8 cellular contexts compared by ENCODE assay signal in genomic region chr1:149886396-149887195, GRCh38. TPM values are rescaled to one million over a fixed set of nuclear protein-coding genes. Genes with fewer than 3 reads are reported as not detected.
DNase-seq lines count a peak whose midpoint lies in the region; ATAC-seq, FAIRE-seq and TF ChIP-seq lines count a peak whose summit lies in the region.

No MANE protein-coding gene starts in this region.

- TF ChIP-seq CTCF in AG09319 (IDR thresholded peaks at IDR 0.05; ENCODE audit: low read depth, low read length), result no peak
- TF ChIP-seq CTCF in keratinocyte (optimal IDR thresholded peaks at IDR 0.05 in 1 of 3, IDR thresholded peaks at IDR 0.05 in 1 of 3, conservative IDR thresholded peaks at IDR 0.05 in 1 of 3; ENCODE audit: extremely low read depth in 1 of 3, insufficient read depth in 2 of 3, low read length in 3 of 3), result no peak

- dilution Hi-C loops in keratinocyte (cut with MboI; ENCODE audit: extremely low pct_ligation_motif_present, low sequenced_read_pairs), result no loop called here

- H3K9me1 ChIP-seq in keratinocyte (ENCODE audit: control insufficient read depth, extremely low read depth, insufficient read depth, low read length), result no peaks in the 10 kb centered on the region

- no peak overlapping the region for H2AFZ ChIP-seq in keratinocyte (ENCODE audit: control insufficient read depth, low read length)

- FAIRE-seq in keratinocyte (lab: Jason Lieb, UNC), result no peak

- H3K4me2 ChIP-seq in keratinocyte (ENCODE audit: control insufficient read depth, extremely low read depth, insufficient read depth, low read depth, low read length), result peak overlapping the region; percentile 100

- H3K4me3 ChIP-seq in keratinocyte (ENCODE audit: control insufficient read depth in 2 of 3, extremely low read depth in 1 of 3, insufficient read depth in 2 of 3, low read depth in 1 of 3, low read length in 3 of 3), result peak overlapping the region; percentile 53 to 89 (median 87)

- no peaks in the 10 kb centered on the region for H3K79me2 ChIP-seq in keratinocyte (ENCODE audit: control insufficient read depth, insufficient read depth, low read length)

- H4K20me1 ChIP-seq in keratinocyte (ENCODE audit: control insufficient read depth, extremely low read depth, insufficient read depth, low read length), result no peaks in the 10 kb centered on the region

- peaks cover 20% of the 10 kb centered on the region for H3K4me1 ChIP-seq in keratinocyte (ENCODE audit: control insufficient read depth, extremely low read depth, insufficient read depth, low read length)

- DNase-seq in AG09319 (ENCODE audit: extremely low read depth, low read depth) (peak; percentile 99), NCI-H345 (lab: John Stamatoyannopoulos, UW) (peak; percentile 100), cerebellar cortex (ENCODE audit: low spot score) (peak; percentile 100), keratinocyte (ENCODE audit: low read depth, low spot score) (peak; percentile 99)
- peak; percentile 63 to 78 (median 65) for DNase-seq in activated CD4-positive, CD25-positive, alpha-beta regulatory T cell (lab: John Stamatoyannopoulos, UW)
- DNase-seq in stimulated activated CD4-positive, alpha-beta T cell treated with anti-CD3 and anti-CD28 coated beads, Interleukin-12 subunit alpha, Interleukin-12 subunit beta, amount 100 ng/mL, for 48 hours (ENCODE audit: low read depth in 2 of 3, low spot score in 1 of 3), result peak; percentile 70 to 91 (median 80)

- H3K27me3 ChIP-seq in keratinocyte (ENCODE audit: control insufficient read depth, extremely low read depth, insufficient read depth, low read length), result no peaks in the 10 kb centered on the region

- no peaks in the 10 kb centered on the region for H3K36me3 ChIP-seq in keratinocyte (ENCODE audit: control insufficient read depth in 2 of 2, extremely low read depth in 1 of 2, insufficient read depth in 2 of 2, low read length in 2 of 2)

- H3K9me3 ChIP-seq in keratinocyte (ENCODE audit: control insufficient read depth, low read depth, low read length), result no peaks in the 10 kb centered on the region

- ATAC-seq in GM19025 (IDR thresholded peaks at IDR 0.05; ENCODE audit: low read depth, unreplicated experiment) (peak; percentile 59), HG03280 (IDR thresholded peaks at IDR 0.05; ENCODE audit: unreplicated experiment) (peak; percentile 70)

- peak overlapping the region; percentile 98 for H3K27ac ChIP-seq in keratinocyte (ENCODE audit: control insufficient read depth, insufficient read depth, low read length)

- H3K9ac ChIP-seq in keratinocyte (ENCODE audit: control insufficient read depth, extremely low read depth, insufficient read depth, low read length), result peak overlapping the region; percentile 92

RNA-seq across cellular contexts. Expression of gene BOLA1, which starts 12.8 kb away (rescaled TPM):
- polyA plus RNA-seq in keratinocyte, result 9.5 to 15.4 TPM (median 13.8 TPM) in 3 replicates
- polyA plus RNA-seq in keratinocyte (2011; ENCODE audit: low read depth), result 8.4 TPM
- polyA plus RNA-seq in keratinocyte (2011; cell fraction: cytosol; rRNA removed), result 8.7 and 15.9 TPM in 2 replicates
- polyA plus RNA-seq in keratinocyte (2011; cell fraction: nucleus; rRNA removed), result 10.7 and 13.0 TPM in 2 replicates
- polyA plus RNA-seq in keratinocyte (2012; ENCODE audit: low replicate concordance), result 9.5 and 17.6 TPM in 2 replicates
- polyA minus RNA-seq in keratinocyte, result 1.9 to 2.2 TPM in 2 of 3 replicates, not detected in the other
- 5.0 TPM for polyA minus RNA-seq in keratinocyte (2011; cell fraction: cytosol; rRNA and poly(A)+ RNA removed)
- 2.6 and 3.3 TPM in 2 replicates for polyA minus RNA-seq in keratinocyte (2011; cell fraction: nucleus; rRNA and poly(A)+ RNA removed)

RNA-seq across cellular contexts. Expression of gene SV2A, which starts 31.0 kb away (rescaled TPM):
- 0.10 to 0.71 TPM (median 0.28 TPM) in 3 replicates for polyA plus RNA-seq in keratinocyte
- polyA plus RNA-seq in keratinocyte (2011; ENCODE audit: low read depth), result 0.06 TPM
- polyA plus RNA-seq in keratinocyte (2011; cell fraction: cytosol; rRNA removed), result 0.10 and 0.14 TPM in 2 replicates
- 0.46 and 0.79 TPM in 2 replicates for polyA plus RNA-seq in keratinocyte (2011; cell fraction: nucleus; rRNA removed)
- 0.11 and 0.63 TPM in 2 replicates for polyA plus RNA-seq in keratinocyte (2012; ENCODE audit: low replicate concordance)
- polyA minus RNA-seq in keratinocyte, result 0.51 to 2.5 TPM (median 0.56 TPM) in 3 replicates
- not detected for polyA minus RNA-seq in keratinocyte (2011; cell fraction: cytosol; rRNA and poly(A)+ RNA removed)
- polyA minus RNA-seq in keratinocyte (2011; cell fraction: nucleus; rRNA and poly(A)+ RNA removed), result 0.32 and 0.62 TPM in 2 replicates

RNA-seq across cellular contexts. Expression of gene SF3B4, which starts 41.0 kb away (rescaled TPM):
- polyA plus RNA-seq in keratinocyte, result 16.9 to 59.9 TPM (median 35.4 TPM) in 3 replicates
- polyA plus RNA-seq in keratinocyte (2011; ENCODE audit: low read depth), result 18.5 TPM
- polyA plus RNA-seq in keratinocyte (2011; cell fraction: cytosol; rRNA removed), result 42.4 and 79.1 TPM in 2 replicates
- 50.5 and 54.5 TPM in 2 replicates for polyA plus RNA-seq in keratinocyte (2011; cell fraction: nucleus; rRNA removed)
- 54.5 and 67.2 TPM in 2 replicates for polyA plus RNA-seq in keratinocyte (2012; ENCODE audit: low replicate concordance)
- polyA minus RNA-seq in keratinocyte, result 25.1 to 76.6 TPM (median 46.5 TPM) in 3 replicates
- 45.7 TPM for polyA minus RNA-seq in keratinocyte (2011; cell fraction: cytosol; rRNA and poly(A)+ RNA removed)
- 23.6 and 53.8 TPM in 2 replicates for polyA minus RNA-seq in keratinocyte (2011; cell fraction: nucleus; rRNA and poly(A)+ RNA removed)

RNA-seq across cellular contexts. Expression of gene MTMR11, which starts 50.1 kb away (rescaled TPM):
- polyA plus RNA-seq in keratinocyte, result 11.8 to 15.6 TPM (median 12.8 TPM) in 3 replicates
- polyA plus RNA-seq in keratinocyte (2011; ENCODE audit: low read depth), result 1.4 TPM
- 7.1 and 7.8 TPM in 2 replicates for polyA plus RNA-seq in keratinocyte (2011; cell fraction: cytosol; rRNA removed)
- 26.5 and 30.7 TPM in 2 replicates for polyA plus RNA-seq in keratinocyte (2011; cell fraction: nucleus; rRNA removed)
- polyA plus RNA-seq in keratinocyte (2012; ENCODE audit: low replicate concordance), result 4.6 and 7.2 TPM in 2 replicates
- polyA minus RNA-seq in keratinocyte, result 16.3 to 21.6 TPM (median 21.5 TPM) in 3 replicates
- polyA minus RNA-seq in keratinocyte (2011; cell fraction: cytosol; rRNA and poly(A)+ RNA removed), result 4.2 TPM
- 9.0 and 14.4 TPM in 2 replicates for polyA minus RNA-seq in keratinocyte (2011; cell fraction: nucleus; rRNA and poly(A)+ RNA removed)

Comparison
In these comparisons a context has a peak if more than half of its experiments do, and no peak if none do; other contexts are left out.
1. Peak in every context shown above with its lines: DNase-seq, ATAC-seq, H3K4me3 ChIP-seq and H3K27ac ChIP-seq.